In the genomic region with DNA sequence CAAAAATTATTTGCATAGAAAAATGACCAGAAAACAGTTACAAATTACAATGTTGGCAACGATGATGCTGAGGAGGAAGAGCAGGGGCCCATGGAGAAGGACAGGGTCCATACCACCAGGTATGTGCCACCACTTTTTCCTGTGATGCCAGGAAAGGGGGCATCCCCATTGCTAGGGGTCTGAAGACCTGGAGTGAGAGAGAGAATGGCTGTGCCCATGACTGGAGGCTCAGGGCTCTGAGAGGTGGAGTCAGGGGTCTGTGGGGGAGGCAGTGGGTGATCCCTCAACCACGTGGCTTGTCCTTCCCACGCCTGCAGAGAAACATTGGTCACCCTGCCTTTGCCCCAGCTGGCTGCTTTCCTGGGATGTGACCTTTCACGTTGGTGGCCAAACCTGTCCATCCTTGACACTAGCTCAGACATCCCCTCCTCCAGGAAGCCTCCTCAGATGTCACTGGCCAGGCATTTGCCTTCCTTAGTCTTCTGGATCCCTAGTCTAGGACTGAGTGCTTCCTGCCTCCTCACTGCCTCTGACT, we compare ENCODE assay signal across 19 cellular contexts.
"Had no signal": no experiment of that assay in that cellular context is flagged by ENCODE, and none has a peak within 500 bp of the region (broad histone marks: within the 10 kb centered on the region; RNA-seq: fewer than 3 reads in every experiment).

No MANE protein-coding gene starts in this region.

- H3K36me3 ChIP-seq: left ventricle myocardium inferior, right atrium auricular region had no signal

- H3K27ac Mint-ChIP-seq: activated CD8-positive, alpha-beta memory T cell treated with anti-CD3 and anti-CD28 coated beads, Interleukin-2, amount 10 ng/mL, durations not matched to agents 7 days and 5 days; activated naive CD8-positive, alpha-beta T cell treated with anti-CD3 and anti-CD28 coated beads for 36 hours; memory B cell; progenitor cell of endocrine pancreas had no signal

- DNase-seq: activated CD4-positive, alpha-beta T cell treated with anti-CD3 and anti-CD28 coated beads, Interleukin-2, amount 50 U/mL, for 4 hours; activated CD8-positive, alpha-beta memory T cell treated with anti-CD3 and anti-CD28 coated beads, Interleukin-2, amount 10 ng/mL, durations not matched to agents 7 days and 5 days; activated naive CD8-positive, alpha-beta T cell treated with anti-CD3 and anti-CD28 coated beads for 36 hours; activated T-cell treated with anti-CD3 and anti-CD28 coated beads, Interleukin-2, amount 50 U/mL, for 4 hours; amygdala; body of pancreas; caudate nucleus; left ventricle myocardium inferior; naive thymus-derived CD8-positive, alpha-beta T cell; nucleus accumbens; small intestine had no signal

- H3K27me3 Mint-ChIP-seq: activated CD8-positive, alpha-beta memory T cell treated with anti-CD3 and anti-CD28 coated beads, Interleukin-2, amount 10 ng/mL, durations not matched to agents 7 days and 5 days; activated naive CD8-positive, alpha-beta T cell treated with anti-CD3 and anti-CD28 coated beads for 36 hours; naive thymus-derived CD8-positive, alpha-beta T cell had no signal

- H3K4me2 ChIP-seq: hepatocyte had no signal

- ATAC-seq: activated CD4-positive, CD25-positive, alpha-beta regulatory T cell treated with anti-CD3 and anti-CD28 coated beads, Interleukin-2, amount 50 U/mL, for 24 hours; activated CD8-positive, alpha-beta memory T cell treated with anti-CD3 and anti-CD28 coated beads, Interleukin-2, amount 10 ng/mL, durations not matched to agents 7 days and 5 days; activated T-cell treated with anti-CD3 and anti-CD28 coated beads, Interleukin-2, amount 50 U/mL, for 4 hours; body of pancreas; esophagus mucosa; naive thymus-derived CD8-positive, alpha-beta T cell had no signal

- H3K27ac ChIP-seq: hepatocyte, left ventricle myocardium inferior, right atrium auricular region had no signal

- H3K27me3 ChIP-seq: body of pancreas, hepatocyte, right atrium auricular region had no signal

- H2AFZ ChIP-seq: hepatocyte had no signal

- H3K9me3 ChIP-seq: body of pancreas had no signal

- H3K4me3 Mint-ChIP-seq: activated CD8-positive, alpha-beta memory T cell treated with anti-CD3 and anti-CD28 coated beads, Interleukin-2, amount 10 ng/mL, durations not matched to agents 7 days and 5 days; activated naive CD8-positive, alpha-beta T cell treated with anti-CD3 and anti-CD28 coated beads for 36 hours; activated T-cell treated with anti-CD3 and anti-CD28 coated beads, Interleukin-2, amount 50 U/mL, for 4 hours; memory B cell; naive thymus-derived CD8-positive, alpha-beta T cell had no signal

- H3K36me3 Mint-ChIP-seq: naive thymus-derived CD8-positive, alpha-beta T cell had no signal

- FAIRE-seq: colon, keratinocyte, small intestine had no signal

- H3K4me3 ChIP-seq: body of pancreas, hepatocyte, left ventricle myocardium inferior, right atrium auricular region had no signal

- H3K9me3 Mint-ChIP-seq: activated T-cell treated with anti-CD3 and anti-CD28 coated beads, Interleukin-2, amount 50 U/mL, for 4 hours; naive thymus-derived CD8-positive, alpha-beta T cell had no signal

- H3K79me2 ChIP-seq: hepatocyte had no signal
